ENCODE assay signal across 1 cellular context in genomic region chr5:39570418-39571027, GRCh38.
TF ChIP-seq lines count a peak whose summit lies in the region.

No MANE protein-coding gene starts in this region.

TF ChIP-seq in GM23338, 12 proteins besides CTCF, POLR2A, EP300 and RAD21 (continued from another document):
- TF ChIP-seq, protein P1, sequence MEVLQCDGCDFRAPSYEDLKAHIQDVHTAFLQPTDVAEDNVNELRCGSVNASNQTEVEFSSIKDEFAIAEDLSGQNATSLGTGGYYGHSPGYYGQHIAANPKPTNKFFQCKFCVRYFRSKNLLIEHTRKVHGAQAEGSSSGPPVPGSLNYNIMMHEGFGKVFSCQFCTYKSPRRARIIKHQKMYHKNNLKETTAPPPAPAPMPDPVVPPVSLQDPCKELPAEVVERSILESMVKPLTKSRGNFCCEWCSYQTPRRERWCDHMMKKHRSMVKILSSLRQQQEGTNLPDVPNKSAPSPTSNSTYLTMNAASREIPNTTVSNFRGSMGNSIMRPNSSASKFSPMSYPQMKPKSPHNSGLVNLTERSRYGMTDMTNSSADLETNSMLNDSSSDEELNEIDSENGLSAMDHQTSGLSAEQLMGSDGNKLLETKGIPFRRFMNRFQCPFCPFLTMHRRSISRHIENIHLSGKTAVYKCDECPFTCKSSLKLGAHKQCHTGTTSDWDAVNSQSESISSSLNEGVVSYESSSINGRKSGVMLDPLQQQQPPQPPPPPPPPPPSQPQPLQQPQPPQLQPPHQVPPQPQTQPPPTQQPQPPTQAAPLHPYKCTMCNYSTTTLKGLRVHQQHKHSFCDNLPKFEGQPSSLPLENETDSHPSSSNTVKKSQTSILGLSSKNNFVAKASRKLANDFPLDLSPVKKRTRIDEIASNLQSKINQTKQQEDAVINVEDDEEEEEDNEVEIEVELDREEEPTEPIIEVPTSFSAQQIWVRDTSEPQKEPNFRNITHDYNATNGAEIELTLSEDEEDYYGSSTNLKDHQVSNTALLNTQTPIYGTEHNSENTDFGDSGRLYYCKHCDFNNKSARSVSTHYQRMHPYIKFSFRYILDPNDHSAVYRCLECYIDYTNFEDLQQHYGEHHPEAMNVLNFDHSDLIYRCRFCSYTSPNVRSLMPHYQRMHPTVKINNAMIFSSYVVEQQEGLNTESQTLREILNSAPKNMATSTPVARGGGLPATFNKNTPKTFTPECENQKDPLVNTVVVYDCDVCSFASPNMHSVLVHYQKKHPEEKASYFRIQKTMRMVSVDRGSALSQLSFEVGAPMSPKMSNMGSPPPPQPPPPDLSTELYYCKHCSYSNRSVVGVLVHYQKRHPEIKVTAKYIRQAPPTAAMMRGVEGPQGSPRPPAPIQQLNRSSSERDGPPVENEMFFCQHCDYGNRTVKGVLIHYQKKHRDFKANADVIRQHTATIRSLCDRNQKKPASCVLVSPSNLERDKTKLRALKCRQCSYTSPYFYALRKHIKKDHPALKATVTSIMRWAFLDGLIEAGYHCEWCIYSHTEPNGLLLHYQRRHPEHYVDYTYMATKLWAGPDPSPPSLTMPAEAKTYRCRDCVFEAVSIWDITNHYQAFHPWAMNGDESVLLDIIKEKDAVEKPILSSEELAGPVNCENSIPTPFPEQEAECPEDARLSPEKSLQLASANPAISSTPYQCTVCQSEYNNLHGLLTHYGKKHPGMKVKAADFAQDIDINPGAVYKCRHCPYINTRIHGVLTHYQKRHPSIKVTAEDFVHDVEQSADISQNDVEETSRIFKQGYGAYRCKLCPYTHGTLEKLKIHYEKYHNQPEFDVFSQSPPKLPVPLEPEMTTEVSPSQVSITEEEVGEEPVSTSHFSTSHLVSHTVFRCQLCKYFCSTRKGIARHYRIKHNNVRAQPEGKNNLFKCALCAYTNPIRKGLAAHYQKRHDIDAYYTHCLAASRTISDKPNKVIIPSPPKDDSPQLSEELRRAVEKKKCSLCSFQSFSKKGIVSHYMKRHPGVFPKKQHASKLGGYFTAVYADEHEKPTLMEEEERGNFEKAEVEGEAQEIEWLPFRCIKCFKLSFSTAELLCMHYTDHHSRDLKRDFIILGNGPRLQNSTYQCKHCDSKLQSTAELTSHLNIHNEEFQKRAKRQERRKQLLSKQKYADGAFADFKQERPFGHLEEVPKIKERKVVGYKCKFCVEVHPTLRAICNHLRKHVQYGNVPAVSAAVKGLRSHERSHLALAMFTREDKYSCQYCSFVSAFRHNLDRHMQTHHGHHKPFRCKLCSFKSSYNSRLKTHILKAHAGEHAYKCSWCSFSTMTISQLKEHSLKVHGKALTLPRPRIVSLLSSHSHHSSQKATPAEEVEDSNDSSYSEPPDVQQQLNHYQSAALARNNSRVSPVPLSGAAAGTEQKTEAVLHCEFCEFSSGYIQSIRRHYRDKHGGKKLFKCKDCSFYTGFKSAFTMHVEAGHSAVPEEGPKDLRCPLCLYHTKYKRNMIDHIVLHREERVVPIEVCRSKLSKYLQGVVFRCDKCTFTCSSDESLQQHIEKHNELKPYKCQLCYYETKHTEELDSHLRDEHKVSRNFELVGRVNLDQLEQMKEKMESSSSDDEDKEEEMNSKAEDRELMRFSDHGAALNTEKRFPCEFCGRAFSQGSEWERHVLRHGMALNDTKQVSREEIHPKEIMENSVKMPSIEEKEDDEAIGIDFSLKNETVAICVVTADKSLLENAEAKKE (CRISPR knock-in tag; IDR thresholded peaks at IDR 0.05) = no peak
- TF ChIP-seq JUNB (IDR thresholded peaks at IDR 0.05; ENCODE audit: unreplicated experiment) = no peak
- TF ChIP-seq REST (IDR thresholded peaks at IDR 0.05; ENCODE audit: unreplicated experiment) = no peak
- no peak for TF ChIP-seq EZH2phosphoT487 (IDR thresholded peaks at IDR 0.05; ENCODE audit: unreplicated experiment)
- TF ChIP-seq, protein P2, sequence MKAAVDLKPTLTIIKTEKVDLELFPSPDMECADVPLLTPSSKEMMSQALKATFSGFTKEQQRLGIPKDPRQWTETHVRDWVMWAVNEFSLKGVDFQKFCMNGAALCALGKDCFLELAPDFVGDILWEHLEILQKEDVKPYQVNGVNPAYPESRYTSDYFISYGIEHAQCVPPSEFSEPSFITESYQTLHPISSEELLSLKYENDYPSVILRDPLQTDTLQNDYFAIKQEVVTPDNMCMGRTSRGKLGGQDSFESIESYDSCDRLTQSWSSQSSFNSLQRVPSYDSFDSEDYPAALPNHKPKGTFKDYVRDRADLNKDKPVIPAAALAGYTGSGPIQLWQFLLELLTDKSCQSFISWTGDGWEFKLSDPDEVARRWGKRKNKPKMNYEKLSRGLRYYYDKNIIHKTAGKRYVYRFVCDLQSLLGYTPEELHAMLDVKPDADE (IDR thresholded peaks at IDR 0.05) = no peak
- no peak for TF ChIP-seq POLR2AphosphoS5 (IDR thresholded peaks at IDR 0.05; ENCODE audit: low read depth)
